ENCODE assay signal across 20 cellular contexts in genomic region chr6:169263374-169263773, GRCh38. TPM values are rescaled to one million over a fixed set of nuclear protein-coding genes. Genes with fewer than 3 reads are reported as not detected.
"Had no signal": no experiment of that assay in that cellular context is flagged by ENCODE, and none has a peak within 500 bp of the region (broad histone marks: within the 10 kb centered on the region; RNA-seq: fewer than 3 reads in every experiment).

No MANE protein-coding gene starts in this region.

- H3K27me3 ChIP-seq: cardiac muscle cell, neutrophil, pancreas, thyroid gland had no signal

- H3K4me1 Mint-ChIP-seq: activated CD4-positive, alpha-beta memory T cell treated with anti-CD3 and anti-CD28 coated beads, Interleukin-2, amount 10 ng/mL, durations not matched to agents 7 days and 5 days; activated CD4-positive, alpha-beta T cell treated with anti-CD3 and anti-CD28 coated beads, Interleukin-2, amount 10 ng/mL, durations not matched to agents 24 days and 14 days; activated naive CD4-positive, alpha-beta T cell treated with anti-CD3 and anti-CD28 coated beads, Interleukin-2, amount 10 ng/mL, durations not matched to agents 7 days and 5 days had no signal

- DNase-seq: activated CD4-positive, alpha-beta memory T cell treated with anti-CD3 and anti-CD28 coated beads, Interleukin-2, amount 10 ng/mL, durations not matched to agents 7 days and 5 days; activated CD4-positive, alpha-beta T cell treated with anti-CD3 and anti-CD28 coated beads, Interleukin-2, amount 10 ng/mL, durations not matched to agents 24 days and 14 days; activated naive CD4-positive, alpha-beta T cell treated with anti-CD3 and anti-CD28 coated beads, Interleukin-2, amount 10 ng/mL, durations not matched to agents 7 days and 5 days; activated T-cell treated with anti-CD3 and anti-CD28 coated beads, Interleukin-2, amount 50 U/mL, for 72 hours; cortex of kidney; hippocampal formation; natural killer cell; psoas muscle; stimulated activated CD4-positive, alpha-beta T cell treated with anti-CD3 and anti-CD28 coated beads, Interleukin-12 subunit alpha, Interleukin-12 subunit beta, amount 100 ng/mL, for 4 hours; stimulated activated CD4-positive, alpha-beta T cell treated with anti-CD3 and anti-CD28 coated beads, Interleukin-4, amount 100 ng/mL, for 4 hours; stimulated activated naive CD8-positive, alpha-beta T cell treated with anti-CD3 and anti-CD28 coated beads, Interleukin-15, Interleukin-2, amounts not matched to agents 100 U/mL and 50 U/mL, for 24 hours; T-helper 17 cell had no signal

- H3K36me3 Mint-ChIP-seq: activated naive CD4-positive, alpha-beta T cell treated with anti-CD3 and anti-CD28 coated beads, Interleukin-2, amount 10 ng/mL, durations not matched to agents 7 days and 5 days; natural killer cell had no signal

- H3K9me3 ChIP-seq: neutrophil, pancreas, psoas muscle, thyroid gland had no signal

- H3K4me1 ChIP-seq: left ventricle myocardium inferior, pancreas, psoas muscle, thyroid gland had no signal

- H3K4me3 Mint-ChIP-seq: activated CD4-positive, alpha-beta memory T cell treated with anti-CD3 and anti-CD28 coated beads, Interleukin-2, amount 10 ng/mL, durations not matched to agents 7 days and 5 days; activated CD4-positive, alpha-beta T cell treated with anti-CD3 and anti-CD28 coated beads, Interleukin-2, amount 10 ng/mL, durations not matched to agents 24 days and 14 days; activated naive CD4-positive, alpha-beta T cell treated with anti-CD3 and anti-CD28 coated beads, Interleukin-2, amount 10 ng/mL, durations not matched to agents 7 days and 5 days; activated T-cell treated with anti-CD3 and anti-CD28 coated beads, Interleukin-2, amount 50 U/mL, for 72 hours; natural killer cell; T-helper 17 cell had no signal

- H3K27me3 Mint-ChIP-seq: activated CD4-positive, alpha-beta memory T cell treated with anti-CD3 and anti-CD28 coated beads, Interleukin-2, amount 10 ng/mL, durations not matched to agents 7 days and 5 days; activated CD4-positive, alpha-beta T cell treated with anti-CD3 and anti-CD28 coated beads, Interleukin-2, amount 10 ng/mL, durations not matched to agents 24 days and 14 days had no signal

- H3K9me3 Mint-ChIP-seq: activated CD4-positive, alpha-beta memory T cell treated with anti-CD3 and anti-CD28 coated beads, Interleukin-2, amount 10 ng/mL, durations not matched to agents 7 days and 5 days; activated CD4-positive, alpha-beta T cell treated with anti-CD3 and anti-CD28 coated beads, Interleukin-2, amount 10 ng/mL, durations not matched to agents 24 days and 14 days; activated naive CD4-positive, alpha-beta T cell treated with anti-CD3 and anti-CD28 coated beads, Interleukin-2, amount 10 ng/mL, durations not matched to agents 7 days and 5 days; activated T-cell treated with anti-CD3 and anti-CD28 coated beads, Interleukin-2, amount 50 U/mL, for 72 hours; natural killer cell had no signal

- H3K36me3 ChIP-seq: cardiac muscle cell, left ventricle myocardium inferior, neutrophil, pancreas, thyroid gland had no signal

- H3K27ac ChIP-seq: cardiac muscle cell, epithelial cell of prostate, left ventricle myocardium inferior, neutrophil, pancreas, psoas muscle, thyroid gland, VCaP had no signal

- H3K4me3 ChIP-seq: cardiac muscle cell, left ventricle myocardium inferior, pancreas, psoas muscle, thyroid gland had no signal

- ATAC-seq: activated CD4-positive, CD25-positive, alpha-beta regulatory T cell treated with anti-CD3 and anti-CD28 coated beads, Interleukin-2, amount 50 U/mL, for 24 hours; activated T-cell treated with anti-CD3 and anti-CD28 coated beads, Interleukin-2, amount 50 U/mL, for 72 hours; natural killer cell; psoas muscle; stimulated activated naive CD8-positive, alpha-beta T cell treated with anti-CD3 and anti-CD28 coated beads, Interleukin-15, Interleukin-2, amounts not matched to agents 100 U/mL and 50 U/mL, for 24 hours; T-helper 17 cell had no signal

- H3K27ac Mint-ChIP-seq: activated CD4-positive, alpha-beta memory T cell treated with anti-CD3 and anti-CD28 coated beads, Interleukin-2, amount 10 ng/mL, durations not matched to agents 7 days and 5 days; activated CD4-positive, alpha-beta T cell treated with anti-CD3 and anti-CD28 coated beads, Interleukin-2, amount 10 ng/mL, durations not matched to agents 24 days and 14 days; activated naive CD4-positive, alpha-beta T cell treated with anti-CD3 and anti-CD28 coated beads, Interleukin-2, amount 10 ng/mL, durations not matched to agents 7 days and 5 days; activated T-cell treated with anti-CD3 and anti-CD28 coated beads, Interleukin-2, amount 50 U/mL, for 72 hours; natural killer cell; T-helper 17 cell had no signal

RNA-seq across cellular contexts. Expression of gene THBS2, which starts 9.7 kb away (rescaled TPM):
- total RNA-seq: activated CD4-positive, alpha-beta memory T cell treated with anti-CD3 and anti-CD28 coated beads, Interleukin-2, amount 10 ng/mL, durations not matched to agents 7 days and 5 days; activated CD4-positive, alpha-beta T cell treated with anti-CD3 and anti-CD28 coated beads, Interleukin-2, amount 10 ng/mL, durations not matched to agents 24 days and 14 days; activated T-cell treated with anti-CD3 and anti-CD28 coated beads, Interleukin-2, amount 50 U/mL, for 72 hours; natural killer cell; T-helper 17 cell had no signal
